In the genomic region with DNA sequence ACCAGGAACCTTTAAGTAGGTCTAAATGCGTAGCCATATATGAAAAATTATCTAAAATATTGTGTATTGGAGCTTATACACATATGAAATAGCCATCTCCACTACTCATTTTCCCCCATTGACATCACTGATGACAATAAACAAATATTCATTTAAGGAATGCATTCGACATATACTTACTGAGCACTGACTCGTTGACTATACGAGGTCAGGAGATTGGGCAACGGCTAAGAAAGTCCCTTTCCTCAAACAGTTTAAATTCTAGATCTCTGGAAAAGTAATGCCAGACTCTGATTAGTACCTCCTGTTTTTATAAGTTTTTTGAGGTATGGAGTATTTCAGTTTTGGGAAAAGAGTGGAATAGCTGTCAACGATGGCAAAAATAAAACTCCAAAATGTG, we compare ENCODE assay signal across 24 cellular contexts.
"Had no signal": no experiment of that assay in that cellular context is flagged by ENCODE, and none has a peak within 500 bp of the region (broad histone marks: within the 10 kb centered on the region; RNA-seq: fewer than 3 reads in every experiment).

No MANE protein-coding gene starts in this region.

- H3K4me1 Mint-ChIP-seq: activated CD4-positive, alpha-beta T cell treated with anti-CD3 and anti-CD28 coated beads, Interleukin-2, amount 10 ng/mL, durations not matched to agents 7 days and 5 days; activated naive CD8-positive, alpha-beta T cell treated with anti-CD3 and anti-CD28 coated beads for 36 hours; T-cell had no signal

- H3K9me3 Mint-ChIP-seq: activated CD4-positive, alpha-beta memory T cell treated with anti-CD3 and anti-CD28 coated beads for 36 hours; activated CD4-positive, alpha-beta T cell treated with anti-CD3 and anti-CD28 coated beads, Interleukin-2, amount 10 ng/mL, durations not matched to agents 7 days and 5 days; activated naive CD4-positive, alpha-beta T cell treated with anti-CD3 and anti-CD28 coated beads for 36 hours; activated naive CD8-positive, alpha-beta T cell treated with anti-CD3 and anti-CD28 coated beads for 36 hours had no signal

- DNase-seq: activated CD4-positive, alpha-beta memory T cell treated with anti-CD3 and anti-CD28 coated beads for 36 hours; activated CD4-positive, alpha-beta T cell treated with anti-CD3 and anti-CD28 coated beads, Interleukin-2, amount 10 ng/mL, durations not matched to agents 7 days and 5 days; activated CD4-positive, CD25-positive, alpha-beta regulatory T cell; activated CD8-positive, alpha-beta memory T cell treated with anti-CD3 and anti-CD28 coated beads for 24 hours; activated gamma-delta T cell; activated naive CD4-positive, alpha-beta T cell treated with anti-CD3 and anti-CD28 coated beads for 36 hours; activated naive CD8-positive, alpha-beta T cell treated with anti-CD3 and anti-CD28 coated beads for 36 hours; activated T-cell treated with anti-CD3 and anti-CD28 coated beads, Interleukin-2, amount 50 U/mL, for 4 hours; brain microvascular endothelial cell; central memory CD4-positive, alpha-beta T cell; MM.1S; NCI-H1105; NCI-H1436; NCI-H1694 treated with DMSO at 0.1 percent for 48 hours; NCI-H2029 treated with DMSO at 0.1 percent for 48 hours; NCI-H345; NCI-H510A treated with DMSO at 0.1 percent for 48 hours; NCI-H69; NK-92 treated with Interleukin-12 subunit alpha and Interleukin-12 subunit beta, amount 100 ng/mL, for 24 hours; SHP77 treated with DMSO at 0.1 percent for 48 hours; T-cell; T-helper 2 cell; T1000 had no signal

- H3K27me3 ChIP-seq: brain microvascular endothelial cell had no signal

- H3K27ac ChIP-seq: brain microvascular endothelial cell, VCaP had no signal

- H3K36me3 ChIP-seq: brain microvascular endothelial cell had no signal

- H3K27me3 Mint-ChIP-seq: activated CD4-positive, alpha-beta memory T cell treated with anti-CD3 and anti-CD28 coated beads for 36 hours; activated CD4-positive, alpha-beta T cell treated with anti-CD3 and anti-CD28 coated beads, Interleukin-2, amount 10 ng/mL, durations not matched to agents 7 days and 5 days; activated naive CD8-positive, alpha-beta T cell treated with anti-CD3 and anti-CD28 coated beads for 36 hours; T-cell had no signal

- H3K27ac Mint-ChIP-seq: activated CD4-positive, alpha-beta memory T cell treated with anti-CD3 and anti-CD28 coated beads for 36 hours; activated CD4-positive, alpha-beta T cell treated with anti-CD3 and anti-CD28 coated beads, Interleukin-2, amount 10 ng/mL, durations not matched to agents 7 days and 5 days; activated naive CD4-positive, alpha-beta T cell treated with anti-CD3 and anti-CD28 coated beads for 36 hours; activated naive CD8-positive, alpha-beta T cell treated with anti-CD3 and anti-CD28 coated beads for 36 hours; T-cell had no signal

- H3K4me3 Mint-ChIP-seq: activated CD4-positive, alpha-beta memory T cell treated with anti-CD3 and anti-CD28 coated beads for 36 hours; activated CD4-positive, alpha-beta T cell treated with anti-CD3 and anti-CD28 coated beads, Interleukin-2, amount 10 ng/mL, durations not matched to agents 7 days and 5 days; activated naive CD4-positive, alpha-beta T cell treated with anti-CD3 and anti-CD28 coated beads for 36 hours; activated naive CD8-positive, alpha-beta T cell treated with anti-CD3 and anti-CD28 coated beads for 36 hours; activated T-cell treated with anti-CD3 and anti-CD28 coated beads, Interleukin-2, amount 50 U/mL, for 4 hours; T-cell had no signal

- H3K36me3 Mint-ChIP-seq: activated CD4-positive, alpha-beta memory T cell treated with anti-CD3 and anti-CD28 coated beads for 36 hours; activated naive CD8-positive, alpha-beta T cell treated with anti-CD3 and anti-CD28 coated beads for 36 hours; T-cell had no signal
